ENCODE assay signal across 1 cellular context in the genomic region with DNA sequence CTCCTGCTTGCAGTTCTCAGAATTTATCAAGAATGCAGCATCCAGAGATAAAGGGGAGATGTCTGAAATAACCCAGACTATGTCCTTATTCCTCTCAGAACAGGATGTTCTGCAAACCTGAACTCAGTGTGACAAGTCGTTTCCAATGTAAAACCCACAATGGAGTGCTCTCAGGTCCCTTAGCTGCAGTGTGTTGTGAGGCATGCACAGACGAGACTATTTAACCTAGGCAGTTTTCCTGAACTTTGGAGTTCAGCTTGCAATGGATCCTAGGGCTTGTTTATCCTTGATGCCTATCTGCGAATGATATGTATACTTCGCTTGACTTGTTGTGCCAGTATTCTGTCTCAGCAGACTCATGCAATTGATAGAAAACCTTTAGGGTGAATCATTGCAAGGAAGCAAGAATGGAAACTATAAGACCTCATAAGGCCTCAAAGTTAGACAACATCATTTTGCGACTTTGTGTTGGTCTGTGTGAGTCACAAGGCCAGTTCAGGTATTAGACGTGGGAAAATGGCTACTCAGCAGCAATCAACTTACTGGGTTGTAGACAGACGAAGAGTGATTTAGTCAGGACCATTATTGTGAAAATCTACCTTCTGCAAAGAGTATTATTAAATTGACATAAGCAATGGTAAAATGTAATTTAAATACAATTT.
TF ChIP-seq lines count a peak whose summit lies in the region.

No MANE protein-coding gene starts in this region.

TF ChIP-seq in H1, 55 proteins besides CTCF, POLR2A, EP300 and RAD21:
- no peak for TF ChIP-seq YY1 (IDR thresholded peaks at IDR 0.05; ENCODE audit: low read depth, low read length)
TF ChIP-seq in H1: peak in this region for 0.
